In the genomic region with DNA sequence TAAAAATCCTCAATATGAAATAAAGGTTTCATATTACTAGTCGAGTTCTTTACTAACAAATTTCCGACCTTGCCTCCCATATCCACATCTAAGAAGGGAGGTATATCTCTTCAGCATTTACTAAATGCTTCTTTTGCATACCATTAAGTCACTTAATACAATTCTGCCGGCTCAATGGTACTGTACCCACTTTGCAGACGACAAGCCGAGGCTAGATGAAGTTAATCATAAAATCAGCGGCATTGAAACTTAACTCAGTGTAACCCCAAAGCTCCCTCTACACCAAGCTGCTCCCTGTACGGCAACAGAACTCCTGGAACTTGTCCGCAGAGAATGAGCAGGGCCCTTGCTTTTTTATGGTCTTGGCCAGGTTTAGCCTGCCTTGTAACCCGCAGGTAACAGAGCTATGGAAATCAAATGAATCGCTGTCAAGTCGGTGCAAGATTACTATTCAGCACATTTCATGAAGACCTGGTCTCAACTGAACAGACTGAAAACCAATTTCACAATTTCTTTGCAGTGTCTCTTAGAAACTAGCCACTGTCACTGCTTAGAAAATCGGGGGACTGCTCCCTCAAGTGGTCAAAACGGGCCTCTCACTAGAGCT, we compare ENCODE assay signal across 8 cellular contexts. TPM values are rescaled to one million over a fixed set of nuclear protein-coding genes. Genes with fewer than 3 reads are reported as not detected.
DNase-seq lines count a peak whose midpoint lies in the region; ATAC-seq and TF ChIP-seq lines count a peak whose summit lies in the region.

No MANE protein-coding gene starts in this region.

- H3K27ac Mint-ChIP-seq in CD8-positive, alpha-beta memory T cell = peak overlapping the region; percentile 84 to 99 (median 95)

- peak overlapping the region; percentile 90 to 100 (median 99) for H3K4me3 Mint-ChIP-seq in CD8-positive, alpha-beta memory T cell

- H3K4me3 ChIP-seq in CD8-positive, alpha-beta memory T cell (ENCODE audit: low read length) = peak overlapping the region; percentile 96
- H3K4me3 ChIP-seq in PC-3 (ENCODE audit: low read length) = peak overlapping the region; percentile 88
- H3K4me3 ChIP-seq in esophagus muscularis mucosa = peak overlapping the region; percentile 61 to 78 (median 68)
- H3K4me3 ChIP-seq in osteoblast (ENCODE audit: insufficient read depth, low read length) = peak overlapping the region; percentile 83

- H3K36me3 Mint-ChIP-seq in CD8-positive, alpha-beta memory T cell = peaks cover 0 to 18% (median 5%) of the 10 kb centered on the region in 3 donors

- peak overlapping the region; percentile 90 for H3K9ac ChIP-seq in PC-3 (ENCODE audit: low read length)

- ATAC-seq in GM21723 (IDR thresholded peaks at IDR 0.05; ENCODE audit: unreplicated experiment) = peak; percentile 9
- ATAC-seq in PC-3 = peak; percentile 16
- no peak for ATAC-seq in HG03139 (IDR thresholded peaks at IDR 0.05; ENCODE audit: unreplicated experiment)

- CTCF ChIA-PET in CD8-positive, alpha-beta memory T cell (lab: Charles Lee) = interaction anchor here (0.8 to 3.9 kb wide), 21 partner anchors 9 to 960 kb away, joined by 3 to 39 read pairs (median 4); a partner anchor contains a TSS
- CTCF ChIA-PET in PC-3 (lab: Charles Lee) = interaction anchor here (0.5 to 2.1 kb wide), 13 partner anchors 16 to 423 kb away, joined by 3 to 32 read pairs (median 6); no protein-coding TSS in a partner anchor

- TF ChIP-seq POLR2A in esophagus muscularis mucosa (IDR thresholded peaks at IDR 0.05; ENCODE audit: low read depth) = no peak

- no peak for TF ChIP-seq CTCF in PC-3 (conservative IDR thresholded peaks at IDR 0.05; ENCODE audit: low read depth, low read length)
- TF ChIP-seq CTCF in esophagus muscularis mucosa (IDR thresholded peaks at IDR 0.05) = no peak
- TF ChIP-seq CTCF in osteoblast (IDR thresholded peaks at IDR 0.05; ENCODE audit: extremely low read depth, low read depth, low read length) = no peak

- H3K4me1 ChIP-seq in CD8-positive, alpha-beta memory T cell (ENCODE audit: insufficient read depth, low read length) = peaks cover 26% of the 10 kb centered on the region
- H3K4me1 ChIP-seq in PC-3 (ENCODE audit: insufficient read depth, low read length) (peaks cover 62% of the 10 kb centered on the region), esophagus muscularis mucosa (peaks cover 18 to 42% (median 30%) of the 10 kb centered on the region in 4 donors), osteoblast (ENCODE audit: insufficient read depth, low read length) (peaks cover 47% of the 10 kb centered on the region)

- H3K9me3 Mint-ChIP-seq in CD8-positive, alpha-beta memory T cell = no peaks in the 10 kb centered on the region

- H3K9me3 ChIP-seq in CD8-positive, alpha-beta memory T cell (ENCODE audit: low read length) = no peaks in the 10 kb centered on the region
- H3K9me3 ChIP-seq in PC-3 (ENCODE audit: low read length) (no peaks in the 10 kb centered on the region), esophagus muscularis mucosa (no peaks in the 10 kb centered on the region), osteoblast (ENCODE audit: low read depth, low read length) (no peaks in the 10 kb centered on the region)

- peak overlapping the region; percentile 89; the same call in 1 of the 2 replicates for H2AFZ ChIP-seq in PC-3 (ENCODE audit: low read length)
- H2AFZ ChIP-seq in osteoblast (ENCODE audit: low read length) = peak overlapping the region; percentile 86

- H3K9me2 ChIP-seq in PC-3 (replicated peaks; ENCODE audit: low read length) = no peaks in the 10 kb centered on the region

- H3K27me3 Mint-ChIP-seq in CD8-positive, alpha-beta memory T cell = peaks cover 0 to 5% of the 10 kb centered on the region in 2 donors

- no peaks in the 10 kb centered on the region for H3K27me3 ChIP-seq in CD8-positive, alpha-beta memory T cell (ENCODE audit: insufficient read depth, low read length, poor library complexity, severe bottlenecking)
- no peaks in the 10 kb centered on the region for H3K27me3 ChIP-seq in PC-3 (ENCODE audit: low read length)
- no peaks in the 10 kb centered on the region for H3K27me3 ChIP-seq in esophagus muscularis mucosa
- H3K27me3 ChIP-seq in osteoblast (ENCODE audit: insufficient read depth, low read length) = no peaks in the 10 kb centered on the region

- H3K27ac ChIP-seq in CD8-positive, alpha-beta memory T cell (ENCODE audit: low read depth, low read length) = peak overlapping the region; percentile 70
- H3K27ac ChIP-seq in PC-3 (ENCODE audit: low read length) = peak overlapping the region; percentile 80
- H3K27ac ChIP-seq in esophagus muscularis mucosa (replicated peaks in 1 of 4) = peak overlapping the region; percentile 84 to 88 (median 86)
- H3K27ac ChIP-seq in osteoblast (ENCODE audit: low read depth, low read length) = peak overlapping the region; percentile 77

- TF ChIP-seq EP300 in esophagus muscularis mucosa (IDR thresholded peaks at IDR 0.05) = no peak

- no peak for DNase-seq in CD8-positive, alpha-beta memory T cell
- DNase-seq in PC-3 = no peak
- DNase-seq in esophagus muscularis mucosa (ENCODE audit: extremely low spot score) = no peak
- no peak for DNase-seq in osteoblast (ENCODE audit: insufficient read length, low spot score, missing footprints)
- no peak for DNase-seq in NCI-H69 (lab: John Stamatoyannopoulos, UW)
- DNase-seq in DMS53 (lab: John Stamatoyannopoulos, UW) = no peak

- no peaks in the 10 kb centered on the region for H3K36me3 ChIP-seq in CD8-positive, alpha-beta memory T cell (ENCODE audit: insufficient read depth, low read length)
- H3K36me3 ChIP-seq in PC-3 (ENCODE audit: low read depth, low read length) = peaks cover 13% of the 10 kb centered on the region; the same call in 1 of the 2 replicates
- no peaks in the 10 kb centered on the region for H3K36me3 ChIP-seq in esophagus muscularis mucosa
- H3K36me3 ChIP-seq in osteoblast (ENCODE audit: insufficient read depth, low read length) = no peaks in the 10 kb centered on the region

- intact Hi-C loops in PC-3 (cut with micrococcal nuclease) = loop anchor here (1.0 to 5.0 kb wide), 7 partner anchors 22 to 398 kb away; a partner anchor contains a TSS
- intact Hi-C loops in esophagus muscularis mucosa (cut with DNase I) = loop anchor here (10.0 kb wide), 1 partner anchor 350 kb away; no protein-coding TSS in a partner anchor

- peaks cover 40 to 78% (median 71%) of the 10 kb centered on the region in 3 donors for H3K4me1 Mint-ChIP-seq in CD8-positive, alpha-beta memory T cell

- H3F3A ChIP-seq in PC-3 (ENCODE audit: low read length, unreplicated experiment) = peaks cover 15% of the 10 kb centered on the region

- H3K79me2 ChIP-seq in PC-3 (ENCODE audit: low read length) = peaks cover 85% of the 10 kb centered on the region
- H3K79me2 ChIP-seq in osteoblast (ENCODE audit: insufficient read depth, low read length) = peaks cover 67% of the 10 kb centered on the region

- H4K20me1 ChIP-seq in PC-3 (ENCODE audit: low read length) = peaks cover 70% of the 10 kb centered on the region
- peaks cover 6% of the 10 kb centered on the region for H4K20me1 ChIP-seq in osteoblast (ENCODE audit: insufficient read depth, low read length)

- 3% methylated on average over 13 of the region's 13 CpGs for WGBS in esophagus muscularis mucosa

- POLR2A ChIA-PET in CD8-positive, alpha-beta memory T cell (lab: Charles Lee) = interaction anchor here (1.1 to 2.5 kb wide), 3 partner anchors 21 to 354 kb away, joined by 4 to 24 read pairs (median 5); a partner anchor contains a TSS
- POLR2A ChIA-PET in PC-3 (lab: Charles Lee; ENCODE audit: unreplicated experiment) = interaction anchor here (1.2 kb wide), 1 partner anchor 21 kb away, joined by 5 read pairs; no protein-coding TSS in a partner anchor

- H3K4me2 ChIP-seq in PC-3 (ENCODE audit: low read length) (peak overlapping the region; percentile 80), osteoblast (ENCODE audit: insufficient read depth, low read length) (peak overlapping the region; percentile 95)

- no TSS peak for BruUV-seq in PC-3 (replicated peaks; lab: Mats Ljungman, UMichigan)

RNA-seq across cellular contexts. Expression of a gene that starts 0.7 kb away (rescaled TPM):
- 10 to 100 TPM; 35.2 to 36.0 TPM for total RNA-seq in CD8-positive, alpha-beta memory T cell
- polyA plus RNA-seq in CD8-positive, alpha-beta memory T cell = 11.5 TPM
- total RNA-seq in PC-3 (2014; rRNA removed) (25.3 and 28.3 TPM in 2 replicates), esophagus muscularis mucosa (10 to 100 TPM in 2 of 4 donors, 1 to 10 TPM in 2; 6.0 to 15.4 (median 11.0) TPM), osteoblast (20.3 and 21.5 TPM in 2 replicates)

RNA-seq across cellular contexts. Expression of a gene that starts 0.9 kb away (rescaled TPM):
- total RNA-seq in CD8-positive, alpha-beta memory T cell = 10 to 100 TPM; 85.0 to 86.9 TPM
- 0.23 TPM for polyA plus RNA-seq in CD8-positive, alpha-beta memory T cell
- total RNA-seq in PC-3 (2014; rRNA removed) = 57.9 and 65.0 TPM in 2 replicates
- under 1 TPM in 3 of 4 donors, not detected in 1; 0.06 to 0.17 (median 0.17) TPM for total RNA-seq in esophagus muscularis mucosa
- total RNA-seq in osteoblast = 2.9 and 3.2 TPM in 2 replicates

Comparison
In these comparisons a context has a peak if more than half of its experiments do, and no peak if none do; other contexts are left out.
1. RNA of a gene that starts 0.9 kb away (total RNA-seq): 85.0 to 86.9 TPM in CD8-positive, alpha-beta memory T cell and 57.9 to 65.0 TPM in PC-3; 2.9 to 3.2 TPM in osteoblast and 0.06 to 0.17 TPM in esophagus muscularis mucosa; every median in the first group is over 10 times any median in the second.
2. Peak in every context shown above with its lines, with median percentiles within 50 percentile points of each other: H3K27ac ChIP-seq and H3K4me3 ChIP-seq.